Comparison of ENCODE assay signal across 8 cellular contexts in genomic region chr1:87330201-87330953, GRCh38. TPM values are rescaled to one million over a fixed set of nuclear protein-coding genes. Genes with fewer than 3 reads are reported as not detected.
DNase-seq lines count a peak whose midpoint lies in the region; ATAC-seq and TF ChIP-seq lines count a peak whose summit lies in the region.

No MANE protein-coding gene starts in this region.

- H3K9me3 ChIP-seq in ascending aorta = no peaks in the 10 kb centered on the region

- H3K27me3 ChIP-seq in ascending aorta (no peaks in the 10 kb centered on the region), rectal smooth muscle tissue (ENCODE audit: control insufficient read depth, insufficient read depth, low read length) (no peaks in the 10 kb centered on the region)

- no peak for TF ChIP-seq CTCF in ascending aorta (IDR thresholded peaks at IDR 0.05)

- H3K9ac ChIP-seq in rectal smooth muscle tissue (ENCODE audit: low read length) = peak overlapping the region; percentile 51

- peak overlapping the region; percentile 73 to 94 for H3K4me3 ChIP-seq in ascending aorta
- peak overlapping the region; percentile 79 for H3K4me3 ChIP-seq in rectal smooth muscle tissue (ENCODE audit: low read length)

- intact Hi-C loops in ascending aorta (cut with DNase I) = loop anchor here (5.0 to 10.0 kb wide), 4 partner anchors 167 to 626 kb away; partner anchors contain the start of gene SH3GLB1

- ATAC-seq in HG03097 (IDR thresholded peaks at IDR 0.05; ENCODE audit: low FRiP score, unreplicated experiment) = no peak
- ATAC-seq in GM18909 (IDR thresholded peaks at IDR 0.05; ENCODE audit: poor library complexity, unreplicated experiment) = no peak

- no peaks in the 10 kb centered on the region for H3K36me3 ChIP-seq in ascending aorta
- H3K36me3 ChIP-seq in rectal smooth muscle tissue (ENCODE audit: control insufficient read depth, insufficient read depth, low read length) = no peaks in the 10 kb centered on the region

- peak overlapping the region; percentile 95 to 98 for H3K27ac ChIP-seq in ascending aorta
- H3K27ac ChIP-seq in rectal smooth muscle tissue (ENCODE audit: low read depth, low read length) = peak overlapping the region; percentile 77

- DNase-seq in NK-92 treated with Interleukin-12 subunit alpha and Interleukin-12 subunit beta, amount 100 ng/mL, for 24 hours (lab: John Stamatoyannopoulos, UW) = peak; percentile 6
- no peak for DNase-seq in NK-92 (lab: John Stamatoyannopoulos, UW; ENCODE audit: unreplicated experiment)
- DNase-seq in NCI-H226 = peak; percentile 9
- no peak for DNase-seq in ascending aorta (ENCODE audit: low spot score in 2 of 2)
- peak; percentile 46 for DNase-seq in hepatic stellate cell (ENCODE audit: low spot score)

- H3K4me1 ChIP-seq in ascending aorta (peaks cover 6 to 11% of the 10 kb centered on the region in 2 donors), rectal smooth muscle tissue (ENCODE audit: control insufficient read depth, insufficient read depth, low read length) (peaks cover 14% of the 10 kb centered on the region)

RNA-seq across cellular contexts. Expression of gene LMO4, which starts 1.7 kb away (rescaled TPM):
- total RNA-seq in ascending aorta = 9.9 TPM

Comparison
In these comparisons a context has a peak if more than half of its experiments do, and no peak if none do; other contexts are left out.
1. DNase-seq: peak in NK-92 treated with Interleukin-12 subunit alpha and Interleukin-12 subunit beta, amount 100 ng/mL, for 24 hours (single experiment), NCI-H226 (single experiment) and hepatic stellate cell (single experiment); none in NK-92 (single experiment) and ascending aorta (0 of 2).